Comparison of ENCODE assay signal across 8 cellular contexts in the genomic region with DNA sequence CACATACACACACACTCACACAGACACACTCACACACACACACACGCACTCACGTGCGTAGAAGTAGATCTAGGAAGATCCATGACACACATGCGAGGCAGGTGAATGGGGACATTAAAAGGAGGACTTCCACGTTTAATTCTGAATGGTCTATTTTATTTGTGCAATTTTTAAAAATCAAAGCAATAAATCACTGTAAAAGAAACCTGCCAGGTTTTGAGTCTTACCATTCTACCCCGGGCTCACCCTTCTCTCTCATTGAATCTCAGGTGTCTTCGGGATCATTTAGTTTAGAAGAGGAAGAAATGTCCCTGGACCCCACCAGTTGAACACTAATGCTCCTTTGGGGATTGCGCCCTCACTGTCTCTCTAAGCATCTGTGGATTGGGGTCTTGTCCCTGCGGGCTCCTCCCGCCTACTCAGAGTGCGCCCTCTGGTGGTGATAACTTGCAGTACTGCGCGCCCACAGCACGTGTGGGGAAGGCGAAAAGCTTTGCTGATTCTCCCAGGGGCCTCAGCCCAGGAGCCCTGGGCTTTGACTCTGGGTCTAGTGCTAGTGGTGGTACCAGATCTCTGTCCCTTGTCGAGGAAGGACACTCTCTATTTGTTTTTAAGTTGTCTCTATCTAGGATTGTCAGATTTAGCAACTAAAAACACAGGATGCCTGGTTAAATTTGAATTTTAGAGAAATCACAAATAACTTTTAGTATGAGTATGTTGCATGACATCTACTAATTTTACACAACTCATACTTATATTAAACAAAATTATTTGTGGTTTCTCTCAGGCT. TPM values are rescaled to one million over a fixed set of nuclear protein-coding genes. Genes with fewer than 3 reads are reported as not detected.
DNase-seq lines count a peak whose midpoint lies in the region; ATAC-seq, FAIRE-seq and TF ChIP-seq lines count a peak whose summit lies in the region.

No MANE protein-coding gene starts in this region.

- POLR2A ChIA-PET in activated CD4-positive, alpha-beta T cell treated with anti-CD3 and anti-CD28 coated beads for 36 hours (lab: Charles Lee): no interaction called here
- POLR2A ChIA-PET in H1 (lab: Charles Lee; ENCODE audit: partially characterized antibody): interaction anchor here (0.6 to 1.0 kb wide), 3 partner anchors 51 to 392 kb away, joined by 3 to 4 read pairs (median 3); partner anchors contain the start of gene STC2

- H2AK5ac ChIP-seq in H1 (ENCODE audit: low read depth, low read length): no peak overlapping the region

- H3K9me3 Mint-ChIP-seq in activated CD4-positive, alpha-beta T cell treated with anti-CD3 and anti-CD28 coated beads for 36 hours (ENCODE audit: low read depth): peaks cover 22% of the 10 kb centered on the region

- no peak overlapping the region for H3K56ac ChIP-seq in H1 (replicated peaks; ENCODE audit: insufficient read length, low read depth, low read length)

- no peak overlapping the region for H2BK20ac ChIP-seq in H1 (ENCODE audit: low read length)

- no peak overlapping the region for H3K9ac ChIP-seq in H1 (replicated peaks in 1 of 4; ENCODE audit: extremely low read depth in 1 of 4, low read depth in 3 of 4, low read length in 3 of 4)

- no peaks in the 10 kb centered on the region for H3K23me2 ChIP-seq in H1 (ENCODE audit: low read depth, low read length)

- no peak overlapping the region for H3K4me3 Mint-ChIP-seq in activated CD4-positive, alpha-beta T cell treated with anti-CD3 and anti-CD28 coated beads for 36 hours

- H3K4me1 ChIP-seq in H1 (replicated peaks in 1 of 4; ENCODE audit: control insufficient read depth in 3 of 4, insufficient read depth in 4 of 4, low read length in 3 of 4) (no peaks in the 10 kb centered on the region), neutrophil (ENCODE audit: control insufficient read depth in 1 of 2, insufficient read depth in 1 of 2, low read depth in 1 of 2, low read length in 1 of 2) (no peaks in the 10 kb centered on the region)

- peaks cover 3% of the 10 kb centered on the region for H3K36me3 Mint-ChIP-seq in activated CD4-positive, alpha-beta T cell treated with anti-CD3 and anti-CD28 coated beads for 36 hours (ENCODE audit: low read depth)

- no peak overlapping the region for H3K27ac Mint-ChIP-seq in activated CD4-positive, alpha-beta T cell treated with anti-CD3 and anti-CD28 coated beads for 36 hours

- H3K4me1 Mint-ChIP-seq in activated CD4-positive, alpha-beta T cell treated with anti-CD3 and anti-CD28 coated beads for 36 hours: no peaks in the 10 kb centered on the region

- TF ChIP-seq CTCF in H1 (IDR thresholded peaks at IDR 0.05; ENCODE audit: control extremely low read depth in 1 of 3, insufficient read depth in 1 of 3, low read depth in 1 of 3, low read length in 3 of 3) (peak; percentile 90 to 94 (median 94)), neutrophil (IDR thresholded peaks at IDR 0.05) (peak; percentile 75)

- H4K91ac ChIP-seq in H1 (replicated peaks; ENCODE audit: insufficient read length, low read length): no peak overlapping the region

- no peak overlapping the region for H3K4ac ChIP-seq in H1 (replicated peaks; ENCODE audit: insufficient read length, low read depth, low read length)

- no peak overlapping the region for H2BK120ac ChIP-seq in H1 (replicated peaks; ENCODE audit: low read depth, low read length)

- H2BK15ac ChIP-seq in H1 (ENCODE audit: low read length): no peak overlapping the region

- WGBS in H1 (ENCODE audit: extremely low coverage in 1 of 2, insufficient coverage in 1 of 2, insufficient read length in 1 of 2, insufficient replicate concordance in 2 of 2, low coverage in 1 of 2, low lambda C conversion rate in 2 of 2, missing lambda C conversion rate in 1 of 2), 2 experiments: 48% methylated on average over 16 of the region's 16 CpGs; no CpG with 5 or more reads in 1 of the 2 experiments

- H3K27me3 ChIP-seq in H1 (replicated peaks in 1 of 4; ENCODE audit: control insufficient read depth in 3 of 4, extremely low read depth in 1 of 4, insufficient read depth in 3 of 4, low read length in 3 of 4) (no peaks in the 10 kb centered on the region), neutrophil (peaks cover 32% of the 10 kb centered on the region)

- H3K14ac ChIP-seq in H1 (ENCODE audit: insufficient read length): no peak overlapping the region

- peak; percentile 80 to 86 for TF ChIP-seq RAD21 in H1 (IDR thresholded peaks at IDR 0.05 in 1 of 2, conservative IDR thresholded peaks at IDR 0.05 in 1 of 2; ENCODE audit: low read depth in 2 of 2, low read length in 2 of 2)

- H3K27me3 Mint-ChIP-seq in activated CD4-positive, alpha-beta T cell treated with anti-CD3 and anti-CD28 coated beads for 36 hours: no peaks in the 10 kb centered on the region

- peak; percentile 60 for FAIRE-seq in H1 (lab: Jason Lieb, UNC)

- no peak overlapping the region for H2BK12ac ChIP-seq in H1 (ENCODE audit: low read depth, low read length)

- intact Hi-C loops in activated CD4-positive, alpha-beta T cell treated with anti-CD3 and anti-CD28 coated beads for 36 hours (cut with DNase I, micrococcal nuclease): no loop called here

- no peak overlapping the region for H3K4me3 ChIP-seq in H1 (ENCODE audit: extremely low read depth in 1 of 4, insufficient read depth in 2 of 4, low read depth in 3 of 4, low read length in 4 of 4)
- H3K4me3 ChIP-seq in neutrophil (ENCODE audit: low read depth in 1 of 2, low read length in 1 of 2): no peak overlapping the region

- no peak overlapping the region for H3K18ac ChIP-seq in H1 (ENCODE audit: extremely low read depth, low read length)

- CTCF ChIA-PET in activated CD4-positive, alpha-beta T cell treated with anti-CD3 and anti-CD28 coated beads for 36 hours (lab: Charles Lee): interaction anchor here (0.5 to 1.2 kb wide), 3 partner anchors 8 to 325 kb away, joined by 3 to 5 read pairs (median 3); no protein-coding TSS in a partner anchor
- CTCF ChIA-PET in H1 (lab: Charles Lee; ENCODE audit: partially characterized antibody): interaction anchor here (0.6 to 4.0 kb wide), 25 partner anchors 9 to 736 kb away, joined by 3 to 25 read pairs (median 3); no protein-coding TSS in a partner anchor

- no peak for TF ChIP-seq POLR2A in H1 (IDR thresholded peaks at IDR 0.05; ENCODE audit: control extremely low read depth in 1 of 2, low read depth in 2 of 2, low read length in 2 of 2)

- H4K5ac ChIP-seq in H1 (ENCODE audit: insufficient read length, low read depth, low read length): no peak overlapping the region

- TF ChIP-seq EP300 in H1 (IDR thresholded peaks at IDR 0.05; ENCODE audit: borderline replicate concordance in 1 of 2, low read depth in 2 of 2, low read length in 2 of 2): no peak

- H3K23ac ChIP-seq in H1 (ENCODE audit: insufficient read length): no peak overlapping the region

- no peak overlapping the region for H4K8ac ChIP-seq in H1 (ENCODE audit: extremely low read depth, insufficient read depth, low read length)

- peak; percentile 83 for DNase-seq in D341Med (ENCODE audit: low spot score)
- peak; percentile 13 for DNase-seq in HK-2 (ENCODE audit: unreplicated experiment)
- peak; percentile 75 for DNase-seq in activated CD4-positive, alpha-beta T cell treated with anti-CD3 and anti-CD28 coated beads for 36 hours
- DNase-seq in H1 (ENCODE audit: low read depth in 1 of 2, low spot score in 2 of 2): peak; percentile 49 to 96
- DNase-seq in NCI-H128 (lab: John Stamatoyannopoulos, UW; ENCODE audit: unreplicated experiment): no peak
- DNase-seq in NCI-H1105 treated with DMSO at 0.1 percent for 48 hours (lab: John Stamatoyannopoulos, UW): no peak

- H2BK5ac ChIP-seq in H1 (ENCODE audit: low read depth, low read length): no peak overlapping the region

- H3K36me3 ChIP-seq in H1 (ENCODE audit: control insufficient read depth in 2 of 4, insufficient read depth in 4 of 4, low read length in 3 of 4): no peaks in the 10 kb centered on the region
- no peaks in the 10 kb centered on the region for H3K36me3 ChIP-seq in neutrophil

- no peaks in the 10 kb centered on the region for H3K79me1 ChIP-seq in H1 (ENCODE audit: low read depth, low read length)

- no peaks in the 10 kb centered on the region for H4K20me1 ChIP-seq in H1 (replicated peaks in 1 of 2; ENCODE audit: control insufficient read depth in 1 of 2, insufficient read depth in 2 of 2, low read length in 2 of 2)

- H3K27ac ChIP-seq in H1 (ENCODE audit: low read depth, low read length): no peak overlapping the region
- H3K27ac ChIP-seq in neutrophil: no peak overlapping the region

- no peaks in the 10 kb centered on the region for H3K79me2 ChIP-seq in H1 (ENCODE audit: control insufficient read depth in 1 of 2, insufficient read depth in 2 of 2, low read length in 2 of 2)

- no peak overlapping the region for H3K4me2 ChIP-seq in H1 (ENCODE audit: insufficient read depth in 1 of 2, low read depth in 2 of 2, low read length in 2 of 2)

- H3K9me3 ChIP-seq in H1 (ENCODE audit: insufficient read depth in 2 of 2, low read depth in 1 of 2, low read length in 1 of 2): peaks cover 16 to 19% of the 10 kb centered on the region in 2 experiments
- H3K9me3 ChIP-seq in neutrophil: no peaks in the 10 kb centered on the region

- H2AFZ ChIP-seq in H1 (ENCODE audit: low read length): no peak overlapping the region

- ATAC-seq in activated CD4-positive, alpha-beta T cell treated with anti-CD3 and anti-CD28 coated beads for 36 hours: peak; percentile 47
- no peak for ATAC-seq in GM19455 (IDR thresholded peaks at IDR 0.05; ENCODE audit: unreplicated experiment)

TF ChIP-seq in H1, 55 proteins besides CTCF, POLR2A, EP300 and RAD21 (continues in another document):
- TF ChIP-seq TEAD4 (IDR thresholded peaks at IDR 0.05; ENCODE audit: low read depth, low read length) (0 out of 2 replicates have a peak, but pooled peaks have one; percentile 22), SIN3A (conservative IDR thresholded peaks at IDR 0.05 in 1 of 2, IDR thresholded peaks at IDR 0.05 in 1 of 2; ENCODE audit: low read depth in 1 of 2, low read length in 2 of 2) (peak in 1 of 2 experiments; percentile 59; a peak in 1 of 4 replicates)
- TF ChIP-seq, protein P1, sequence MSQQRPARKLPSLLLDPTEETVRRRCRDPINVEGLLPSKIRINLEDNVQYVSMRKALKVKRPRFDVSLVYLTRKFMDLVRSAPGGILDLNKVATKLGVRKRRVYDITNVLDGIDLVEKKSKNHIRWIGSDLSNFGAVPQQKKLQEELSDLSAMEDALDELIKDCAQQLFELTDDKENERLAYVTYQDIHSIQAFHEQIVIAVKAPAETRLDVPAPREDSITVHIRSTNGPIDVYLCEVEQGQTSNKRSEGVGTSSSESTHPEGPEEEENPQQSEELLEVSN (IDR thresholded peaks at IDR 0.05): peak; percentile 73

RNA-seq across cellular contexts. Expression of gene BOD1, which starts 34.8 kb away (rescaled TPM):
- total RNA-seq in activated CD4-positive, alpha-beta T cell treated with anti-CD3 and anti-CD28 coated beads for 36 hours: 10 to 100 TPM; 29.2 to 31.7 TPM
- total RNA-seq in H1 (2021; fragmentation: NEBNext Ultra II Directional; extraction: Animal tissue kit (Norgen Biotek cat#: 25700)): 143 and 149 TPM in 2 replicates
- polyA plus RNA-seq in H1 (2011; rRNA removed): 83.1 and 107 TPM in 2 replicates
- 127 TPM for polyA plus RNA-seq in H1 (2011; cell fraction: cytosol; rRNA removed)
- 58.0 TPM for polyA plus RNA-seq in H1 (2011; cell fraction: nucleus; rRNA removed)
- 133 to 170 TPM (median 136 TPM) in 4 replicates for polyA plus RNA-seq in H1 (2012, experiment 1 of 2)
- 111 TPM for polyA plus RNA-seq in H1 (2012, experiment 2 of 2)
- 117 TPM for polyA plus RNA-seq in H1 (2013, experiment 1 of 2)
- polyA plus RNA-seq in H1 (2013, experiment 2 of 2): 117 TPM
- polyA minus RNA-seq in H1 (2011; rRNA and poly(A)+ RNA removed): 114 and 131 TPM in 2 replicates
- 68.5 TPM for polyA minus RNA-seq in H1 (2011; cell fraction: cytosol; rRNA and poly(A)+ RNA removed)
- polyA minus RNA-seq in H1 (2011; cell fraction: nucleus; rRNA and poly(A)+ RNA removed): 60.4 TPM

Comparison
In these comparisons a context has a peak if more than half of its experiments do, and no peak if none do; other contexts are left out.
1. DNase-seq: peak in D341Med (single experiment), HK-2 (single experiment), activated CD4-positive, alpha-beta T cell treated with anti-CD3 and anti-CD28 coated beads for 36 hours (single experiment) and H1 (2 of 2); none in NCI-H128 (single experiment) and NCI-H1105 treated with DMSO at 0.1 percent for 48 hours (single experiment).